Comparison of ENCODE assay signal across 8 cellular contexts in the genomic region with DNA sequence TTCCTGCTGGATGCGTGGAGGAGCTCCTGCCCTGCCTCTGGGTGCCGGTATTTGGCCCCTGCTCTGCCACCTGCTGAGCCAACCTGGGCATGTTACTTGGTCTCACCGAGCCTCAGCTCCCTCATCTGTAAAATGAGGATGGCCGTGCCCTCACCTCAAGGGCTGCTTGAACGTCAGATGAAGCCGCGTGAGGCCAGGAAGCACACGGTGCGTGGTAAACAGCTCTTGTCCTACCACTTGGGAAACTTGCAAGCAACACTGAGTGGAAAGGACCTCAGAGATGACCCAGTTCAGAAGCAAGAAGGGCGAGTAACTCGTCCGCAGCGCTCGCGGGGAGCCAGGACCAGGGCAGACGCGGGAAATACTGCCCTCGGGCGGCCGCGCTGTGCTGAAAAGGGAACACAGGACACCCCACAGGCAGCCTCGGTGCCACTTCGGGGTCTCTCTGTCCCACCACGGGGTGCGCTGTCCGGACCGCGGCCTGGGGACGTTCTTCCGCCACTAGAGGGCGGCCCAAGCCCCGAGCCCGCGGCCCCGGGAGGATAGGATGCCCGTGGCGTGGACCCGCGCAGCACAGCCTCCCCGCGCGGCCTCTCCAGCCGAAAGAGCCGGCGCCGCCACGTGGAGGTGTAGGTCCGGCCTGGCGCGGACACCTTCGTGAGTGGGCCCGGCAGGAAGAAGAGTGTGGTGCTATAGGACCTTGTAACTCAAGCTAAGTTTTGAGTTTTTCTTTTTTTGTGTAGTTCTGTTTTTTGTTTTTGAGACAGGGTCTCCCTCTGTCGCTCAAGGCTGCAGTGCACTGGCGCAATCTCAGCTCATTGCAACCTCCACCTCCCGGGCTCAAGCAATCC.
DNase-seq lines count a peak whose midpoint lies in the region; ATAC-seq and TF ChIP-seq lines count a peak whose summit lies in the region.

No MANE protein-coding gene starts in this region.

- H3K36me3 Mint-ChIP-seq in CD14-positive monocyte (peaks cover 60 to 67% of the 10 kb centered on the region in 2 donors), progenitor cell of endocrine pancreas (ENCODE audit: insufficient read depth) (peaks cover 3% of the 10 kb centered on the region)
- H3K36me3 Mint-ChIP-seq in activated naive CD4-positive, alpha-beta T cell treated with anti-CD3 and anti-CD28 coated beads, Interleukin-2, amount 50 U/mL, for 24 hours, result peaks cover 6% of the 10 kb centered on the region

- no peaks in the 10 kb centered on the region for H3K79me2 ChIP-seq in SK-N-SH (ENCODE audit: insufficient read depth)

- H3K9me2 ChIP-seq in SK-N-SH, result no peaks in the 10 kb centered on the region

- DNase-seq in CD14-positive monocyte (ENCODE audit: low spot score) (peak; percentile 92), SK-N-SH (peak; percentile 98), cardiac septum (ENCODE audit: low spot score) (peak; percentile 86), progenitor cell of endocrine pancreas (ENCODE audit: low spot score, unreplicated experiment) (peak; percentile 78), uterus (peak; percentile 70 to 81)

- H3K9me3 Mint-ChIP-seq in CD14-positive monocyte (peaks cover 0 to 4% (median 0%) of the 10 kb centered on the region in 7 donors), progenitor cell of endocrine pancreas (ENCODE audit: low read depth) (peaks cover 8% of the 10 kb centered on the region)
- H3K9me3 Mint-ChIP-seq in activated naive CD4-positive, alpha-beta T cell treated with anti-CD3 and anti-CD28 coated beads, Interleukin-2, amount 50 U/mL, for 24 hours, result no peaks in the 10 kb centered on the region

- intact Hi-C loops in CD14-positive monocyte (cut with micrococcal nuclease), result loop anchor here (5.0 to 10.0 kb wide), 2 partner anchors 94 to 212 kb away; partner anchors contain the start of gene PRKAG2 (in 1 of the 2)
- intact Hi-C loops in cardiac septum (cut with DNase I), result loop anchor here (2.0 to 10.0 kb wide), 4 partner anchors 72 to 362 kb away; no protein-coding TSS in a partner anchor
- intact Hi-C loops in uterus (cut with DNase I; ENCODE audit: low total_unique reads), result no loop called here

- peak overlapping the region; percentile 70 to 88 (median 77) for H3K27ac Mint-ChIP-seq in CD14-positive monocyte
- H3K27ac Mint-ChIP-seq in activated naive CD4-positive, alpha-beta T cell treated with anti-CD3 and anti-CD28 coated beads, Interleukin-2, amount 50 U/mL, for 24 hours, result peak overlapping the region; percentile 30
- H3K27ac Mint-ChIP-seq in progenitor cell of endocrine pancreas, result no peak overlapping the region

- H3K4me3 ChIP-seq in SK-N-SH (ENCODE audit: low read depth in 2 of 2, low read length in 1 of 2) (peak overlapping the region; percentile 28 to 59), uterus (no peak overlapping the region)

- no peaks in the 10 kb centered on the region for H4K20me1 ChIP-seq in SK-N-SH (ENCODE audit: insufficient read depth)

- peaks cover 0 to 7% of the 10 kb centered on the region in 2 experiments; a peak in 1 of 4 replicates for H3K4me1 ChIP-seq in SK-N-SH (ENCODE audit: control insufficient read depth in 1 of 2, insufficient read depth in 2 of 2, low read depth in 1 of 2, low read length in 1 of 2)
- no peaks in the 10 kb centered on the region for H3K4me1 ChIP-seq in uterus

- no peak; a peak in 1 of 4 replicates for TF ChIP-seq EP300 in SK-N-SH (IDR thresholded peaks at IDR 0.05; ENCODE audit: borderline replicate concordance in 1 of 2, low read depth in 1 of 2, low read length in 1 of 2)

- H3K27ac ChIP-seq in SK-N-SH (ENCODE audit: low read depth in 2 of 2, low read length in 1 of 2), result no peak overlapping the region
- H3K27ac ChIP-seq in uterus, result peak overlapping the region in 1 of 2 donors; percentile 10

- TF ChIP-seq CTCF in CD14-positive monocyte (IDR thresholded peaks at IDR 0.05), result peak; percentile 98
- TF ChIP-seq CTCF in SK-N-SH (IDR thresholded peaks at IDR 0.05), result peak; percentile 98
- TF ChIP-seq CTCF in progenitor cell of endocrine pancreas (IDR thresholded peaks at IDR 0.05; ENCODE audit: unreplicated experiment), result peak; percentile 98
- peak; percentile 86 to 92 (median 88) for TF ChIP-seq CTCF in uterus (IDR thresholded peaks at IDR 0.05)

- H3K27me3 ChIP-seq in SK-N-SH (ENCODE audit: insufficient read depth) (peaks cover 15% of the 10 kb centered on the region; the same call in 1 of the 2 replicates), uterus (no peaks in the 10 kb centered on the region)

- no peak overlapping the region for H3K9ac ChIP-seq in SK-N-SH

- peak overlapping the region; percentile 64 to 67 for H3K4me3 Mint-ChIP-seq in CD14-positive monocyte
- H3K4me3 Mint-ChIP-seq in activated naive CD4-positive, alpha-beta T cell treated with anti-CD3 and anti-CD28 coated beads, Interleukin-2, amount 50 U/mL, for 24 hours, result peak overlapping the region; percentile 89
- H3K4me3 Mint-ChIP-seq in progenitor cell of endocrine pancreas (ENCODE audit: low read depth), result no peak overlapping the region

- H3K36me3 ChIP-seq in SK-N-SH (replicated peaks in 1 of 2; ENCODE audit: control insufficient read depth in 1 of 2, insufficient read depth in 2 of 2, low read length in 1 of 2) (no peaks in the 10 kb centered on the region), uterus (no peaks in the 10 kb centered on the region)

- peak overlapping the region; percentile 90 for H3K4me2 ChIP-seq in SK-N-SH

- CTCF ChIA-PET in SK-N-SH (lab: Yijun Ruan, JAX), result interaction anchor here (0.5 to 17.6 kb wide), 120 partner anchors 18 to 1041 kb away, joined by 3 to 333 read pairs (median 4); partner anchors contain the start of genes GALNT11, NUB1 and PRKAG2

- H3F3A ChIP-seq in SK-N-SH (replicated peaks; ENCODE audit: insufficient read depth), result no peaks in the 10 kb centered on the region

- ATAC-seq in GM19452 (IDR thresholded peaks at IDR 0.05; ENCODE audit: unreplicated experiment) (peak; percentile 91), HG03520 (IDR thresholded peaks at IDR 0.05; ENCODE audit: unreplicated experiment) (peak; percentile 86)

- H2AFZ ChIP-seq in SK-N-SH (ENCODE audit: low read depth), result peak overlapping the region; percentile 76

- POLR2A ChIA-PET in SK-N-SH (lab: Yijun Ruan, JAX), result interaction anchor here (0.6 to 1.3 kb wide), 2 partner anchors 19 to 50 kb away, joined by 3 read pairs; no protein-coding TSS in a partner anchor

- peak; percentile 75 for TF ChIP-seq RAD21 in SK-N-SH (IDR thresholded peaks at IDR 0.05; ENCODE audit: low read length)

- WGBS in SK-N-SH (ENCODE audit: low lambda C conversion rate), result 14% methylated on average over 34 of the region's 55 CpGs

- H3K27me3 Mint-ChIP-seq in CD14-positive monocyte (ENCODE audit: low read depth in 3 of 3), result peaks cover 0 to 2% (median 1%) of the 10 kb centered on the region in 3 donors
- H3K27me3 Mint-ChIP-seq in activated naive CD4-positive, alpha-beta T cell treated with anti-CD3 and anti-CD28 coated beads, Interleukin-2, amount 50 U/mL, for 24 hours, result no peaks in the 10 kb centered on the region
- peaks cover 53% of the 10 kb centered on the region for H3K27me3 Mint-ChIP-seq in progenitor cell of endocrine pancreas

- TF ChIP-seq POLR2A in uterus (IDR thresholded peaks at IDR 0.05), result no peak

- 0 out of 2 replicates have a peak, but pooled peaks cover 5% of the 10 kb centered on the region for H3K9me3 ChIP-seq in SK-N-SH
- no peaks in the 10 kb centered on the region for H3K9me3 ChIP-seq in uterus

- H3K4me1 Mint-ChIP-seq in CD14-positive monocyte (peaks cover 24% of the 10 kb centered on the region), progenitor cell of endocrine pancreas (ENCODE audit: low read depth) (peaks cover 6% of the 10 kb centered on the region)
- H3K4me1 Mint-ChIP-seq in activated naive CD4-positive, alpha-beta T cell treated with anti-CD3 and anti-CD28 coated beads, Interleukin-2, amount 50 U/mL, for 24 hours, result peaks cover 9% of the 10 kb centered on the region

TF ChIP-seq in SK-N-SH, 30 proteins besides CTCF, POLR2A, EP300 and RAD21 (continues in another document):
- TF ChIP-seq REST (IDR thresholded peaks at IDR 0.05; ENCODE audit: low read depth, low read length), result 0 out of 2 replicates have a peak, but pooled peaks have one; percentile 58
- TF ChIP-seq TAF1 (IDR thresholded peaks at IDR 0.05; ENCODE audit: borderline replicate concordance, low read depth, low read length), result no peak
- TF ChIP-seq NRF1 (IDR thresholded peaks at IDR 0.05; ENCODE audit: low read depth, low read length), result no peak
- TF ChIP-seq YY1 (IDR thresholded peaks at IDR 0.05; ENCODE audit: low read depth), result no peak
- no peak for TF ChIP-seq FOSL2 (IDR thresholded peaks at IDR 0.05; ENCODE audit: borderline replicate concordance, low read depth)
- TF ChIP-seq POLR2AphosphoS5 (IDR thresholded peaks at IDR 0.05; ENCODE audit: low read depth, low read length), result no peak

Comparison
In these comparisons a context has a peak if more than half of its experiments do, and no peak if none do; other contexts are left out.
1. H3K4me3 ChIP-seq: peak in SK-N-SH (2 of 2); none in uterus (0 of 2).
2. Peak in every context shown above with its lines, with median percentiles within 50 percentile points of each other: DNase-seq and CTCF ChIP-seq.